Comparison of ENCODE assay signal across 14 cellular contexts in genomic region chr10:24652381-24652957, GRCh38.
A peak's percentile ranks its signal among the peaks of the same experiment; 100 is the strongest.
DNase-seq lines count a peak whose midpoint lies in the region; ATAC-seq and TF ChIP-seq lines count a peak whose summit lies in the region.
"Had no signal": no experiment of that assay in that cellular context is flagged by ENCODE, and none has a peak within 500 bp of the region (broad histone marks: within the 10 kb centered on the region; RNA-seq: fewer than 3 reads in every experiment).

No MANE protein-coding gene starts in this region.

- no peak for ATAC-seq in heart left ventricle
- ATAC-seq in left cardiac atrium, result no peak
- peak; percentile 87 for ATAC-seq in GM21619 (IDR thresholded peaks at IDR 0.05; ENCODE audit: unreplicated experiment)
- peak; percentile 86 for ATAC-seq in HG03108 (IDR thresholded peaks at IDR 0.05; ENCODE audit: unreplicated experiment)
- no peak for ATAC-seq in psoas muscle
- ATAC-seq: A549 had no signal

- H3K27me3 ChIP-seq in heart left ventricle, result no peaks in the 10 kb centered on the region
- no peaks in the 10 kb centered on the region for H3K27me3 ChIP-seq in psoas muscle (ENCODE audit: insufficient read depth in 3 of 3, low read length in 2 of 3)
- H3K27me3 ChIP-seq: upper lobe of left lung had no signal

- no peak for TF ChIP-seq CTCF in heart left ventricle (IDR thresholded peaks at IDR 0.05)
- no peak for TF ChIP-seq CTCF in psoas muscle (IDR thresholded peaks at IDR 0.05)

- H3K36me3 ChIP-seq in heart left ventricle (no peaks in the 10 kb centered on the region), psoas muscle (ENCODE audit: insufficient read depth in 1 of 2, low read depth in 1 of 2) (no peaks in the 10 kb centered on the region)
- H3K36me3 ChIP-seq: upper lobe of left lung had no signal

- DNase-seq in heart left ventricle, result no peak
- DNase-seq in left cardiac atrium, result no peak
- DNase-seq in psoas muscle, result no peak
- no peak for DNase-seq in hepatic stellate cell (ENCODE audit: low spot score)
- DNase-seq in putamen (ENCODE audit: low spot score), result no peak
- DNase-seq in RKO (ENCODE audit: low spot score), result no peak
- DNase-seq: anterior cingulate cortex, DMS53, islet precursor cell, SW 1271 had no signal

- intact Hi-C loops in heart left ventricle (cut with DNase I), result loop anchor here in 1 of 10 donors (5.0 kb wide), 1 partner anchor 70 kb away; the partner anchor contains the start of gene ARHGAP21
- intact Hi-C loops in left cardiac atrium (cut with DNase I), result no loop called here
- intact Hi-C loops in psoas muscle (cut with DNase I), result no loop called here

- H3K4me1 ChIP-seq in heart left ventricle, result peaks cover 0 to 43% (median 18%) of the 10 kb centered on the region in 12 donors
- peaks cover 39% of the 10 kb centered on the region for H3K4me1 ChIP-seq in psoas muscle
- H3K4me1 ChIP-seq: A549 had no signal

- 89 to 92% (median 90%) methylated on average over 4 of the region's 4 CpGs for WGBS in heart left ventricle, 4 donors
- 75 to 84% (median 76%) methylated on average over 4 of the region's 4 CpGs for WGBS in psoas muscle, 3 donors

- H3K4me3 ChIP-seq in heart left ventricle (no peak overlapping the region), psoas muscle (no peak overlapping the region)
- H3K4me3 ChIP-seq: A549, upper lobe of left lung had no signal

- H3K27ac ChIP-seq in heart left ventricle (peak overlapping the region in 9 of 12 donors; percentile 4 to 54 (median 25)), psoas muscle (peak overlapping the region; percentile 39)
- H3K27ac ChIP-seq: A549, upper lobe of left lung had no signal

- peaks cover 0 to 4% (median 0%) of the 10 kb centered on the region in 12 donors for H3K9me3 ChIP-seq in heart left ventricle
- H3K9me3 ChIP-seq in psoas muscle, result no peaks in the 10 kb centered on the region
- H3K9me3 ChIP-seq: A549, upper lobe of left lung had no signal

- TF ChIP-seq POLR2A in heart left ventricle (IDR thresholded peaks at IDR 0.05), result no peak

Comparison
In these comparisons a context has a peak if more than half of its experiments do, and no peak if none do; other contexts are left out.
1. ATAC-seq: peak in GM21619 (single experiment) and HG03108 (single experiment); none in heart left ventricle (0 of 4), left cardiac atrium (0 of 2) and psoas muscle (0 of 4).